ENCODE assay signal across 13 cellular contexts in the genomic region with DNA sequence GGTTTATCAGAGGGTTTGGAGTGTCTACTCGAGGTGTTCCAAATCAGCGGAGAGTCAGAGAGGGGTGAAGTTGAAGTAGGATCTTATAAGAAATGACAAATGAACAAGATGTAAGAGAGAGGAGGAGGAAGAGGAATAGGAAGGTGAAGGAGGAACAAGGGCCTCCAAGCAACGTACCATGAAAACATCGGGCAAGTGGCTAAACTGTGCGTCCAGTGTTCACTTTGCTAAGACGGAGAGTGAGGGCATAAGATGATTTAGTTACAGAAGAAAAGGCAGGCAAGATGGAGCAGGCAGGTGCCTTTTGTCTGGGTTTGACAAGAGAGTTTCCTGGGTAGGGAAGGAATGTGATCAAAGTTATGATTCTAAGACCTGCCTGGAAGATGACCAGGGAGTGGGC.
DNase-seq lines count a peak whose midpoint lies in the region; ATAC-seq, FAIRE-seq and TF ChIP-seq lines count a peak whose summit lies in the region.
"Had no signal": no experiment of that assay in that cellular context is flagged by ENCODE, and none has a peak within 500 bp of the region (broad histone marks: within the 10 kb centered on the region; RNA-seq: fewer than 3 reads in every experiment).

No MANE protein-coding gene starts in this region.

- no peak overlapping the region for H3K4me2 ChIP-seq in astrocyte (ENCODE audit: low read length)

- H3K9ac ChIP-seq in astrocyte (ENCODE audit: low read length) = no peak overlapping the region

- H3K27me3 ChIP-seq in astrocyte (ENCODE audit: insufficient read depth, low read length) = no peaks in the 10 kb centered on the region
- H3K27me3 ChIP-seq in thoracic aorta (replicated peaks; ENCODE audit: insufficient read depth) = no peaks in the 10 kb centered on the region

- no peak for DNase-seq in HTR-8/SVneo (ENCODE audit: insufficient read length, low spot score)
- DNase-seq in astrocyte (ENCODE audit: low read depth) = no peak
- no peak for DNase-seq in mesothelial cell of epicardium (ENCODE audit: low spot score in 2 of 2, unreplicated experiment in 2 of 2)
- DNase-seq in thoracic aorta (ENCODE audit: low spot score) = no peak
- no peak for DNase-seq in iPS-NIHi7 (ENCODE audit: extremely low spot score)
- no peak for DNase-seq in NCI-H1048 (lab: John Stamatoyannopoulos, UW)
- DNase-seq in occipital lobe (lab: John Stamatoyannopoulos, UW) = no peak
- DNase-seq: midbrain; NCI-H2029; stimulated activated naive CD4-positive, alpha-beta T cell treated with Interleukin-2 at 50 U/mL for 16 hours had no signal

- H3K36me3 ChIP-seq in astrocyte (ENCODE audit: insufficient read depth, low read length) = no peaks in the 10 kb centered on the region
- no peaks in the 10 kb centered on the region for H3K36me3 ChIP-seq in thoracic aorta

- no peaks in the 10 kb centered on the region for H4K20me1 ChIP-seq in astrocyte (ENCODE audit: insufficient read depth, low read length)

- no peak overlapping the region for H2AFZ ChIP-seq in astrocyte (ENCODE audit: low read depth, low read length)

- H3K27ac ChIP-seq in astrocyte (ENCODE audit: low read depth, low read length) = no peak overlapping the region
- H3K27ac ChIP-seq in thoracic aorta = peak overlapping the region; percentile 64 to 81
- H3K27ac ChIP-seq: VCaP had no signal

- H3K4me1 ChIP-seq in astrocyte (ENCODE audit: insufficient read depth, low read length) (peaks cover 35% of the 10 kb centered on the region), thoracic aorta (ENCODE audit: control insufficient read depth in 1 of 2, low read depth in 2 of 2) (peaks cover 41 to 42% of the 10 kb centered on the region in 2 donors)

- peak overlapping the region; percentile 18 for H3K4me3 Mint-ChIP-seq in astrocyte (ENCODE audit: unreplicated experiment)
- H3K4me3 Mint-ChIP-seq in mesothelial cell of epicardium = no peak overlapping the region

- ATAC-seq in thoracic aorta (ENCODE audit: insufficient number of reproducible peaks, low FRiP score, low read depth) = no peak
- ATAC-seq: Panc1 had no signal

- H3K36me3 Mint-ChIP-seq in astrocyte (ENCODE audit: low read depth, unreplicated experiment) (no peaks in the 10 kb centered on the region), mesothelial cell of epicardium (peaks cover 2% of the 10 kb centered on the region)

- H3K4me3 ChIP-seq in astrocyte (ENCODE audit: insufficient read depth, low read depth, low read length) = no peak overlapping the region
- H3K4me3 ChIP-seq in thoracic aorta = peak overlapping the region; percentile 3

- H3K9me3 ChIP-seq in astrocyte (ENCODE audit: insufficient read depth, low read depth, low read length) (no peaks in the 10 kb centered on the region), thoracic aorta (no peaks in the 10 kb centered on the region)

- TF ChIP-seq CTCF in astrocyte (IDR thresholded peaks at IDR 0.05; ENCODE audit: insufficient read depth, low read depth, low read length) = no peak
- TF ChIP-seq CTCF in mesothelial cell of epicardium (IDR thresholded peaks at IDR 0.05; ENCODE audit: unreplicated experiment) = no peak
- TF ChIP-seq CTCF in thoracic aorta (IDR thresholded peaks at IDR 0.05) = no peak

- H3K27ac Mint-ChIP-seq in astrocyte (ENCODE audit: unreplicated experiment) = no peak overlapping the region
- peak overlapping the region; percentile 72 for H3K27ac Mint-ChIP-seq in mesothelial cell of epicardium

- H3K4me1 Mint-ChIP-seq in astrocyte (ENCODE audit: low read depth, unreplicated experiment) = peaks cover 42% of the 10 kb centered on the region
- peaks cover 83% of the 10 kb centered on the region for H3K4me1 Mint-ChIP-seq in mesothelial cell of epicardium

- no peaks in the 10 kb centered on the region for H3K79me2 ChIP-seq in astrocyte (ENCODE audit: insufficient read depth, low read length)

- no peaks in the 10 kb centered on the region for H3K27me3 Mint-ChIP-seq in astrocyte (ENCODE audit: low read depth, unreplicated experiment)
- H3K27me3 Mint-ChIP-seq in mesothelial cell of epicardium (ENCODE audit: low read depth) = no peaks in the 10 kb centered on the region

- H3K9me3 Mint-ChIP-seq in astrocyte (ENCODE audit: unreplicated experiment) (peaks cover 3% of the 10 kb centered on the region), mesothelial cell of epicardium (peaks cover 4% of the 10 kb centered on the region)

- FAIRE-seq in HTR-8/SVneo (lab: Jason Lieb, UNC) (peak; percentile 82), astrocyte (lab: Jason Lieb, UNC) (no peak)
- FAIRE-seq: colon had no signal
